In genomic region chr12:53046655-53047220, GRCh38 we compare ENCODE assay signal across 8 cellular contexts. TPM values are rescaled to one million over a fixed set of nuclear protein-coding genes. Genes with fewer than 3 reads are reported as not detected.
A peak's percentile ranks its signal among the peaks of the same experiment; 100 is the strongest.
DNase-seq lines count a peak whose midpoint lies in the region; ATAC-seq lines count a peak whose summit lies in the region.

No MANE protein-coding gene starts in this region.

- peak; percentile 29 for ATAC-seq in HG02763 (IDR thresholded peaks at IDR 0.05; ENCODE audit: unreplicated experiment)

- DNase-seq in NCI-H2107 treated with DMSO at 0.1 percent for 48 hours (lab: John Stamatoyannopoulos, UW; ENCODE audit: unreplicated experiment) (peak; percentile 11), NCI-H2107 (lab: John Stamatoyannopoulos, UW) (no peak), NCI-H2196 treated with DMSO at 0.1 percent for 48 hours (lab: John Stamatoyannopoulos, UW; ENCODE audit: unreplicated experiment) (peak; percentile 92), activated T-cell treated with anti-CD3 and anti-CD28 coated beads for 4 hours (peak; percentile 28), fibroblast of gingiva (ENCODE audit: low read depth) (peak; percentile 97), myocyte (ENCODE audit: low read depth) (peak; percentile 87), stromal cell of bone marrow (ENCODE audit: low read depth) (peak; percentile 81)

RNA-seq across cellular contexts. Expression of gene TNS2, which starts 3.1 kb away (rescaled TPM):
- 43.8 and 59.8 TPM in 2 replicates for total RNA-seq in myocyte
- 43.4 TPM for polyA plus RNA-seq in myocyte (2012)

RNA-seq across cellular contexts. Expression of gene SPRYD3, which starts 32.5 kb away (rescaled TPM):
- 25.7 and 35.7 TPM in 2 replicates for total RNA-seq in myocyte
- 60.9 TPM for polyA plus RNA-seq in myocyte (2012)

RNA-seq across cellular contexts. Expression of gene EIF4B, which starts 40.5 kb away (rescaled TPM):
- total RNA-seq in myocyte: 494 and 561 TPM in 2 replicates
- 183 TPM for polyA plus RNA-seq in myocyte (2012)

RNA-seq across cellular contexts. Expression of gene IGFBP6, which starts 50.7 kb away (rescaled TPM):
- 42.5 and 49.8 TPM in 2 replicates for total RNA-seq in myocyte
- polyA plus RNA-seq in myocyte (2012): 17.4 TPM

RNA-seq across cellular contexts. Expression of gene SOAT2, which starts 56.5 kb away (rescaled TPM):
- not detected in 2 replicates for total RNA-seq in myocyte
- polyA plus RNA-seq in myocyte (2012): not detected
